Comparison of ENCODE assay signal across 8 cellular contexts in the genomic region with DNA sequence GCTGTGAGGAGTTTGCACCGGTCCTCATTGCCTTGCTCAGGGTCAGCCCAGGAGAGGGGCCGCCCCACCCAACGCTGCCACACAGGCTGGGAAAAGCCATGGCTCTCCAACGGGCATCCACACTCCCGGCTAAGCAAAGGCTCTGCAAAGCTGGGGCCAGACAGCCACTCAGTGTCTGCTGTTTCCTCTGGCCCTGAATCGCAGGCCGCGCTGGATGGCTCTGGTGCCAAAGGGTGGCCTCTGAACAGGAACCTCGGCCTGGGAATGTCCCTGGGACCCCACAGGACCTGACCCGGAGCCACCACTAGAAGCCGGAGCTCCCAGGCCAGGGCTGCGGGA. TPM values are rescaled to one million over a fixed set of nuclear protein-coding genes. Genes with fewer than 3 reads are reported as not detected.
DNase-seq lines count a peak whose midpoint lies in the region; ATAC-seq and TF ChIP-seq lines count a peak whose summit lies in the region.

No MANE protein-coding gene starts in this region.

- ATAC-seq in WTC11 = no peak
- ATAC-seq in left cardiac atrium = peak; percentile 9 to 38
- ATAC-seq in HG02973 (IDR thresholded peaks at IDR 0.05; ENCODE audit: unreplicated experiment) = no peak
- no peak for ATAC-seq in GM21447 (IDR thresholded peaks at IDR 0.05; ENCODE audit: unreplicated experiment)

- peaks cover 7% of the 10 kb centered on the region; the same call in 1 of the 2 replicates for H3K27me3 Mint-ChIP-seq in WTC11 (ENCODE audit: low read depth)
- H3K27me3 Mint-ChIP-seq in activated naive CD4-positive, alpha-beta T cell treated with anti-CD3 and anti-CD28 coated beads for 36 hours (ENCODE audit: low read depth) = peaks cover 2% of the 10 kb centered on the region

- H3K9me3 ChIP-seq in ovary = no peaks in the 10 kb centered on the region

- H3K9me3 Mint-ChIP-seq in WTC11 = no peaks in the 10 kb centered on the region
- H3K9me3 Mint-ChIP-seq in activated naive CD4-positive, alpha-beta T cell treated with anti-CD3 and anti-CD28 coated beads for 36 hours = no peaks in the 10 kb centered on the region

- no peak for TF ChIP-seq POLR2A in ovary (IDR thresholded peaks at IDR 0.05)

- no peak overlapping the region for H3K27ac Mint-ChIP-seq in WTC11
- no peak overlapping the region for H3K27ac Mint-ChIP-seq in activated naive CD4-positive, alpha-beta T cell treated with anti-CD3 and anti-CD28 coated beads for 36 hours

- 51 to 59% (median 53%) methylated on average over 12 of the region's 12 CpGs for WGBS in ovary, 3 donors

- H3K27me3 ChIP-seq in ovary = no peaks in the 10 kb centered on the region

- H3K36me3 ChIP-seq in ovary = no peaks in the 10 kb centered on the region

- POLR2A ChIA-PET in WTC11 (lab: Charles Lee) = interaction anchor here (0.5 kb wide), 1 partner anchor 27 kb away, joined by 4 read pairs; no protein-coding TSS in a partner anchor

- H3K4me3 Mint-ChIP-seq in WTC11 = no peak overlapping the region; the same call in 1 of the 2 replicates
- no peak overlapping the region for H3K4me3 Mint-ChIP-seq in activated naive CD4-positive, alpha-beta T cell treated with anti-CD3 and anti-CD28 coated beads for 36 hours

- H3K4me3 ChIP-seq in AG09309 (ENCODE audit: control insufficient read depth, low read depth, low read length) (peak overlapping the region; percentile 57), ovary (peak overlapping the region; percentile 49)

- no peaks in the 10 kb centered on the region for H3K36me3 Mint-ChIP-seq in WTC11
- no peaks in the 10 kb centered on the region for H3K36me3 Mint-ChIP-seq in activated naive CD4-positive, alpha-beta T cell treated with anti-CD3 and anti-CD28 coated beads for 36 hours (ENCODE audit: low read depth)

- no peak for DNase-seq in AG09309 (ENCODE audit: low read depth)
- DNase-seq in WTC11 (ENCODE audit: low spot score) = no peak
- no peak for DNase-seq in left cardiac atrium
- no peak for DNase-seq in ovary
- DNase-seq in activated naive CD4-positive, alpha-beta T cell treated with anti-CD3 and anti-CD28 coated beads for 36 hours = no peak
- DNase-seq in NCI-H1105 (lab: John Stamatoyannopoulos, UW) = no peak

- intact Hi-C loops in left cardiac atrium (cut with DNase I) = loop anchor here in 1 of 2 donors (5.0 to 10.0 kb wide), 2 partner anchors 180 to 513 kb away; no protein-coding TSS in a partner anchor
- intact Hi-C loops in ovary (cut with DNase I) = loop anchor here (2.0 to 10.0 kb wide), 7 partner anchors 173 to 533 kb away; no protein-coding TSS in a partner anchor
- intact Hi-C loops in activated naive CD4-positive, alpha-beta T cell treated with anti-CD3 and anti-CD28 coated beads for 36 hours (cut with micrococcal nuclease) = loop anchor here (1.0 to 2.0 kb wide), 5 partner anchors 23 to 533 kb away; no protein-coding TSS in a partner anchor

- no peak overlapping the region for H3K27ac ChIP-seq in ovary

- no peaks in the 10 kb centered on the region for H3K4me1 Mint-ChIP-seq in WTC11
- peaks cover 2% of the 10 kb centered on the region for H3K4me1 Mint-ChIP-seq in activated naive CD4-positive, alpha-beta T cell treated with anti-CD3 and anti-CD28 coated beads for 36 hours (ENCODE audit: low read depth)

- CTCF ChIA-PET in WTC11 (lab: Charles Lee) = interaction anchor here (0.8 to 3.6 kb wide), 28 partner anchors 10 to 513 kb away, joined by 3 to 55 read pairs (median 6); no protein-coding TSS in a partner anchor
- CTCF ChIA-PET in activated naive CD4-positive, alpha-beta T cell treated with anti-CD3 and anti-CD28 coated beads for 36 hours (lab: Charles Lee) = interaction anchor here (0.7 to 5.0 kb wide), 9 partner anchors 9 to 512 kb away, joined by 3 to 26 read pairs (median 7); no protein-coding TSS in a partner anchor

- TF ChIP-seq CTCF in AG09309 (IDR thresholded peaks at IDR 0.05; ENCODE audit: control insufficient read depth, insufficient read depth, low read depth, low read length, missing control alignments) (no peak), WTC11 (IDR thresholded peaks at IDR 0.05) (no peak), ovary (IDR thresholded peaks at IDR 0.05) (no peak)

- TF ChIP-seq EP300 in ovary (IDR thresholded peaks at IDR 0.05) = no peak

- H3K4me1 ChIP-seq in ovary (ENCODE audit: insufficient read depth) = no peaks in the 10 kb centered on the region

TF ChIP-seq in WTC11, 78 proteins besides CTCF, POLR2A, EP300 and RAD21:
- TF ChIP-seq CREM (CRISPR knock-in tag; IDR thresholded peaks at IDR 0.05) (no peak), TCF7 (CRISPR knock-in tag; IDR thresholded peaks at IDR 0.05; ENCODE audit: low read depth) (0 out of 2 replicates have a peak, but pooled peaks have one; percentile 48)
- TF ChIP-seq, protein P1, sequence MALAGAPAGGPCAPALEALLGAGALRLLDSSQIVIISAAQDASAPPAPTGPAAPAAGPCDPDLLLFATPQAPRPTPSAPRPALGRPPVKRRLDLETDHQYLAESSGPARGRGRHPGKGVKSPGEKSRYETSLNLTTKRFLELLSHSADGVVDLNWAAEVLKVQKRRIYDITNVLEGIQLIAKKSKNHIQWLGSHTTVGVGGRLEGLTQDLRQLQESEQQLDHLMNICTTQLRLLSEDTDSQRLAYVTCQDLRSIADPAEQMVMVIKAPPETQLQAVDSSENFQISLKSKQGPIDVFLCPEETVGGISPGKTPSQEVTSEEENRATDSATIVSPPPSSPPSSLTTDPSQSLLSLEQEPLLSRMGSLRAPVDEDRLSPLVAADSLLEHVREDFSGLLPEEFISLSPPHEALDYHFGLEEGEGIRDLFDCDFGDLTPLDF (CRISPR knock-in tag; IDR thresholded peaks at IDR 0.05) = no peak
- TF ChIP-seq, protein P2, sequence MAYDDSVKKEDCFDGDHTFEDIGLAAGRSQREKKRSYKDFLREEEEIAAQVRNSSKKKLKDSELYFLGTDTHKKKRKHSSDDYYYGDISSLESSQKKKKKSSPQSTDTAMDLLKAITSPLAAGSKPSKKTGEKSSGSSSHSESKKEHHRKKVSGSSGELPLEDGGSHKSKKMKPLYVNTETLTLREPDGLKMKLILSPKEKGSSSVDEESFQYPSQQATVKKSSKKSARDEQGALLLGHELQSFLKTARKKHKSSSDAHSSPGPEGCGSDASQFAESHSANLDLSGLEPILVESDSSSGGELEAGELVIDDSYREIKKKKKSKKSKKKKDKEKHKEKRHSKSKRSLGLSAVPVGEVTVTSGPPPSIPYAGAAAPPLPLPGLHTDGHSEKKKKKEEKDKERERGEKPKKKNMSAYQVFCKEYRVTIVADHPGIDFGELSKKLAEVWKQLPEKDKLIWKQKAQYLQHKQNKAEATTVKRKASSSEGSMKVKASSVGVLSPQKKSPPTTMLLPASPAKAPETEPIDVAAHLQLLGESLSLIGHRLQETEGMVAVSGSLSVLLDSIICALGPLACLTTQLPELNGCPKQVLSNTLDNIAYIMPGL (CRISPR knock-in tag; IDR thresholded peaks at IDR 0.05) = no peak

RNA-seq across cellular contexts. Expression of a gene that starts 42.9 kb away (rescaled TPM):
- total RNA-seq in WTC11 (2021) (153 to 163 TPM (median 160 TPM) in 3 replicates), left cardiac atrium (100 to 1,000 TPM; 139 to 170 TPM), ovary (100 to 1,000 TPM; 124 to 182 (median 134) TPM)
- polyA plus RNA-seq in ovary = 100 to 1,000 TPM; 119 to 237 TPM
- 100 to 1,000 TPM; 124 to 129 TPM for total RNA-seq in activated naive CD4-positive, alpha-beta T cell treated with anti-CD3 and anti-CD28 coated beads for 36 hours

Comparison
In these comparisons a context has a peak if more than half of its experiments do, and no peak if none do; other contexts are left out.
1. ATAC-seq: peak in left cardiac atrium (2 of 2); none in WTC11 (single experiment), HG02973 (single experiment) and GM21447 (single experiment).